Comparison of ENCODE assay signal across 1 cellular context in the genomic region with DNA sequence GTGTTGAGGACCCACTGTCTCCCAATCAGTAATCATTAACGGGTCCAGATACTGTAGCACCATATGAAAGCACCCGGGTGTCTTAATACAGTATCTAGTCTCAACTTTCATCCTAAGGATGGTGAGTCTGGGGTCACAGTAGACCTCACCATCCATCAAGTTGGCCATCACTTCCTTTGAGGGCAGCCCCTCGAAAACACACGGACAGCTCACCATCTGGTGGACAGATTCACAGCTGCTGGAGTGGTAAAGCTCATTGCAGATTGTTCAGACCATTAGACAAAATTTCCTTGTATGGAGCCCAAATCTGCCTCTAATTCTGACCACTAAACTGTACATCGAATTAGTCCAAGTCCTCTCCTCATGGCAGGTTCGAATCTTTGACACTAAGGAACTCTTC.
TF ChIP-seq lines count a peak whose summit lies in the region.

No MANE protein-coding gene starts in this region.

TF ChIP-seq in HepG2, 621 proteins besides CTCF, POLR2A, EP300 and RAD21 (continued from another document):
- TF ChIP-seq, protein P1, sequence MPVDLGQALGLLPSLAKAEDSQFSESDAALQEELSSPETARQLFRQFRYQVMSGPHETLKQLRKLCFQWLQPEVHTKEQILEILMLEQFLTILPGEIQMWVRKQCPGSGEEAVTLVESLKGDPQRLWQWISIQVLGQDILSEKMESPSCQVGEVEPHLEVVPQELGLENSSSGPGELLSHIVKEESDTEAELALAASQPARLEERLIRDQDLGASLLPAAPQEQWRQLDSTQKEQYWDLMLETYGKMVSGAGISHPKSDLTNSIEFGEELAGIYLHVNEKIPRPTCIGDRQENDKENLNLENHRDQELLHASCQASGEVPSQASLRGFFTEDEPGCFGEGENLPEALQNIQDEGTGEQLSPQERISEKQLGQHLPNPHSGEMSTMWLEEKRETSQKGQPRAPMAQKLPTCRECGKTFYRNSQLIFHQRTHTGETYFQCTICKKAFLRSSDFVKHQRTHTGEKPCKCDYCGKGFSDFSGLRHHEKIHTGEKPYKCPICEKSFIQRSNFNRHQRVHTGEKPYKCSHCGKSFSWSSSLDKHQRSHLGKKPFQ (CRISPR knock-in tag; IDR thresholded peaks at IDR 0.05; ENCODE audit: insufficient replicate concordance): no peak
